12 cellular contexts compared by ENCODE assay signal in the genomic region with DNA sequence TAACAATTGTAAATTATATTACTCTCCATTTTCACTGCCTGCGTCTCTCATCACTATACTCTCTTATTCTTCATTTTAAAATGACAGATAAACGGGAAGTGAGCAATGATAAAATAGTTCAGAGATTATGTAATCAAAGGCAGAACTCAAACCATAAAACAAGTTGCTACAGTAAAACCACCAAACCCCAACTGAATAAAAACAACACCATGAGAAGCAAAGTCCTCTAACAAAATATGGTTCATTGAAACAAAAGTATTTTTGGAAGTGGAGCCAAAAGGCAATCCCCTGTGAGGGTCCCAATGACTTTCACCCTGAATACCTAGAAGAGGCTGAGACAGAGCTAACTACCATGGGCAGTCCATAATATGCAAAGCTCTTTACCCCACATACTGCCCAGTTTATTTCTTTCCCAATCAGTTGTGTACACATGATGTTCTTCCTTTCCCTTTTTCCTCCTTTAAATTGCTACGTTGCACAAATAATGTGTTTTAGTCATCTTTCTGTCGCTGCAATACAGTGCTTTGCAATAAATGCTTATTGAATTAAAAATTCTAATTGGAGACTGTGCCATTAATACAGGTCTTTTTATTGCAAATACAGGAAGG.
DNase-seq lines count a peak whose midpoint lies in the region; ATAC-seq and TF ChIP-seq lines count a peak whose summit lies in the region.
"Had no signal": no experiment of that assay in that cellular context is flagged by ENCODE, and none has a peak within 500 bp of the region (broad histone marks: within the 10 kb centered on the region; RNA-seq: fewer than 3 reads in every experiment).

No MANE protein-coding gene starts in this region.

- peaks cover 37% of the 10 kb centered on the region for H3K4me1 Mint-ChIP-seq in CD14-positive monocyte
- peaks cover 21% of the 10 kb centered on the region for H3K4me1 Mint-ChIP-seq in activated naive CD8-positive, alpha-beta T cell treated with anti-CD3 and anti-CD28 coated beads for 36 hours
- H3K4me1 Mint-ChIP-seq in activated T-helper 2 cell treated with anti-CD3 and anti-CD28 coated beads, Interferon-gamma antibody, Interleukin-2, Interleukin-4, amounts not matched to agents 10 μg/mL and 5 μg/mL and 100 μg/mL, durations not matched to agents 14 hours and 24 hours and 36 hours (ENCODE audit: low read depth) = peaks cover 16% of the 10 kb centered on the region

- in situ Hi-C loops in IMR-90 (cut with MboI; ENCODE audit: low sequenced_read_pairs) = no loop called here

- ATAC-seq in IMR-90 (ENCODE audit: low read depth) (no peak), lower lobe of right lung (peak; percentile 80)

- H3K4ac ChIP-seq in IMR-90 (ENCODE audit: low read depth, low read length) = no peak overlapping the region

- TF ChIP-seq CTCF in CD14-positive monocyte (IDR thresholded peaks at IDR 0.05) (no peak), IMR-90 (conservative IDR thresholded peaks at IDR 0.05; ENCODE audit: low read depth, low read length) (no peak), lower lobe of right lung (IDR thresholded peaks at IDR 0.05) (no peak)

- no peaks in the 10 kb centered on the region for H3K9me1 ChIP-seq in IMR-90 (ENCODE audit: insufficient read depth, low read length)

- BruUV-seq in IMR-90 (replicated peaks; lab: Mats Ljungman, UMichigan) = no TSS peak

- no peak overlapping the region for H3K4me2 ChIP-seq in IMR-90 (ENCODE audit: low read depth, low read length)

- no CpG with 5 or more reads among the region's 4 CpGs for WGBS in IMR-90 (ENCODE audit: extremely low coverage in 2 of 2, insufficient read length in 1 of 2), 2 experiments

- H3K27me3 ChIP-seq in IMR-90 (ENCODE audit: control insufficient read depth, insufficient read depth, low read length) (no peaks in the 10 kb centered on the region), lower lobe of right lung (ENCODE audit: low read depth) (no peaks in the 10 kb centered on the region)
- H3K27me3 ChIP-seq: testis had no signal

- H3K9me3 ChIP-seq in IMR-90 (ENCODE audit: control insufficient read depth, insufficient read depth, low read length) = no peaks in the 10 kb centered on the region
- no peaks in the 10 kb centered on the region for H3K9me3 ChIP-seq in lower lobe of right lung
- H3K9me3 ChIP-seq: testis had no signal

- peaks cover 0 to 5% of the 10 kb centered on the region in 2 donors for H3K36me3 Mint-ChIP-seq in CD14-positive monocyte
- no peaks in the 10 kb centered on the region for H3K36me3 Mint-ChIP-seq in activated naive CD8-positive, alpha-beta T cell treated with anti-CD3 and anti-CD28 coated beads for 36 hours
- peaks cover 8% of the 10 kb centered on the region for H3K36me3 Mint-ChIP-seq in activated T-helper 2 cell treated with anti-CD3 and anti-CD28 coated beads, Interferon-gamma antibody, Interleukin-2, Interleukin-4, amounts not matched to agents 10 μg/mL and 5 μg/mL and 100 μg/mL, durations not matched to agents 14 hours and 24 hours and 36 hours (ENCODE audit: low read depth)

- H3K18ac ChIP-seq in IMR-90 (ENCODE audit: low read depth, low read length) = no peak overlapping the region

- no peaks in the 10 kb centered on the region for H3K4me1 ChIP-seq in IMR-90 (ENCODE audit: control insufficient read depth, insufficient read depth, low read length)
- H3K4me1 ChIP-seq in lower lobe of right lung = no peaks in the 10 kb centered on the region
- H3K4me1 ChIP-seq: testis had no signal

- H4K91ac ChIP-seq in IMR-90 (ENCODE audit: insufficient read depth, low read depth, low read length) = no peak overlapping the region

- H3K56ac ChIP-seq in IMR-90 (ENCODE audit: extremely low read depth, insufficient read depth, low read length) = no peak overlapping the region

- no peak overlapping the region for H2BK120ac ChIP-seq in IMR-90 (ENCODE audit: low read depth, low read length)

- peaks cover 0 to 4% (median 2%) of the 10 kb centered on the region in 7 donors for H3K9me3 Mint-ChIP-seq in CD14-positive monocyte
- H3K9me3 Mint-ChIP-seq in activated naive CD8-positive, alpha-beta T cell treated with anti-CD3 and anti-CD28 coated beads for 36 hours = peaks cover 6% of the 10 kb centered on the region
- H3K9me3 Mint-ChIP-seq in activated T-helper 2 cell treated with anti-CD3 and anti-CD28 coated beads, Interferon-gamma antibody, Interleukin-2, Interleukin-4, amounts not matched to agents 10 μg/mL and 5 μg/mL and 100 μg/mL, durations not matched to agents 14 hours and 24 hours and 36 hours = peaks cover 4% of the 10 kb centered on the region

- no peak overlapping the region for H3K27ac ChIP-seq in IMR-90 (ENCODE audit: insufficient read depth, low read length)
- peak overlapping the region; percentile 59 for H3K27ac ChIP-seq in lower lobe of right lung
- H3K27ac ChIP-seq: testis, VCaP had no signal

- intact Hi-C loops in CD14-positive monocyte (cut with micrococcal nuclease) (loop anchor here (5.0 to 10.0 kb wide), 3 partner anchors 59 to 178 kb away; a partner anchor contains a TSS), IMR-90 (cut with micrococcal nuclease) (no loop called here), lower lobe of right lung (cut with DNase I) (no loop called here)
- intact Hi-C loops in activated T-helper 2 cell treated with anti-CD3 and anti-CD28 coated beads, Interferon-gamma antibody, Interleukin-2, Interleukin-4, amounts not matched to agents 10 μg/mL and 5 μg/mL and 100 μg/mL, durations not matched to agents 14 hours and 24 hours and 36 hours (cut with micrococcal nuclease) = no loop called here

- H3K36me3 ChIP-seq in IMR-90 (ENCODE audit: control insufficient read depth, insufficient read depth, low read length) = no peaks in the 10 kb centered on the region
- H3K36me3 ChIP-seq in lower lobe of right lung = no peaks in the 10 kb centered on the region

- no peak overlapping the region for H3K14ac ChIP-seq in IMR-90 (replicated peaks; ENCODE audit: low read depth, low read length)

- H2AK9ac ChIP-seq in IMR-90 (replicated peaks; ENCODE audit: low read depth, low read length, poor library complexity) = no peak overlapping the region

- no peak overlapping the region for H3K9ac ChIP-seq in IMR-90 (ENCODE audit: low read depth, low read length)

- no peak overlapping the region for H2BK5ac ChIP-seq in IMR-90 (ENCODE audit: low read depth, low read length, poor library complexity, severe bottlenecking)

- no peak overlapping the region for H4K8ac ChIP-seq in IMR-90 (ENCODE audit: low read depth in 2 of 2, low read length in 2 of 2)

- no peaks in the 10 kb centered on the region for H3K27me3 Mint-ChIP-seq in CD14-positive monocyte (ENCODE audit: low read depth in 3 of 3)
- no peaks in the 10 kb centered on the region for H3K27me3 Mint-ChIP-seq in activated naive CD8-positive, alpha-beta T cell treated with anti-CD3 and anti-CD28 coated beads for 36 hours
- H3K27me3 Mint-ChIP-seq in activated T-helper 2 cell treated with anti-CD3 and anti-CD28 coated beads, Interferon-gamma antibody, Interleukin-2, Interleukin-4, amounts not matched to agents 10 μg/mL and 5 μg/mL and 100 μg/mL, durations not matched to agents 14 hours and 24 hours and 36 hours (ENCODE audit: low read depth) = peaks cover 4% of the 10 kb centered on the region

- peak overlapping the region in 1 of 2 donors; percentile 53 for H3K4me3 Mint-ChIP-seq in CD14-positive monocyte
- H3K4me3 Mint-ChIP-seq in activated naive CD8-positive, alpha-beta T cell treated with anti-CD3 and anti-CD28 coated beads for 36 hours = no peak overlapping the region
- H3K4me3 Mint-ChIP-seq in activated T-helper 2 cell treated with anti-CD3 and anti-CD28 coated beads, Interferon-gamma antibody, Interleukin-2, Interleukin-4, amounts not matched to agents 10 μg/mL and 5 μg/mL and 100 μg/mL, durations not matched to agents 14 hours and 24 hours and 36 hours (ENCODE audit: low read depth) = no peak overlapping the region

- POLR2A ChIA-PET in IMR-90 (lab: Charles Lee; ENCODE audit: unreplicated experiment) = no interaction called here

- H2AFZ ChIP-seq in IMR-90 (replicated peaks; ENCODE audit: low read length, poor library complexity) = no peak overlapping the region

- no peak overlapping the region for H2AK5ac ChIP-seq in IMR-90 (ENCODE audit: low read depth, low read length)

- H3K4me3 ChIP-seq in IMR-90 (ENCODE audit: insufficient read depth, low read depth, low read length) = no peak overlapping the region
- no peak overlapping the region for H3K4me3 ChIP-seq in lower lobe of right lung
- H3K4me3 ChIP-seq: testis had no signal

- no peaks in the 10 kb centered on the region for H3K79me1 ChIP-seq in IMR-90 (ENCODE audit: low read depth in 1 of 2, low read length in 2 of 2)

- H2BK15ac ChIP-seq in IMR-90 (ENCODE audit: low read depth, low read length) = no peak overlapping the region

- CTCF ChIA-PET in IMR-90 (lab: Yijun Ruan, JAX) = interaction anchor here (0.5 kb wide), 1 partner anchor 13 kb away, joined by 5 read pairs; no protein-coding TSS in a partner anchor

- TF ChIP-seq RAD21 in IMR-90 (IDR thresholded peaks at IDR 0.05; ENCODE audit: low read length) = no peak

- no peak overlapping the region for H2BK20ac ChIP-seq in IMR-90 (ENCODE audit: low read depth, low read length)

- dilution Hi-C loops in IMR-90 (cut with HindIII; ENCODE audit: low sequenced_read_pairs, unreplicated experiment) = no loop called here

- DNase-seq in CD14-positive monocyte (ENCODE audit: low spot score) = no peak
- peak; percentile 29 for DNase-seq in IMR-90
- DNase-seq in activated naive CD8-positive, alpha-beta T cell treated with anti-CD3 and anti-CD28 coated beads for 36 hours = no peak
- DNase-seq in lower lobe of right lung = no peak
- no peak for DNase-seq in activated T-helper 2 cell treated with anti-CD3 and anti-CD28 coated beads, Interferon-gamma antibody, Interleukin-2, Interleukin-4, amounts not matched to agents 10 μg/mL and 5 μg/mL and 100 μg/mL, durations not matched to agents 14 hours and 24 hours and 36 hours (ENCODE audit: low spot score)
- DNase-seq in 8988T = no peak
- no peak for DNase-seq in GM19238 (ENCODE audit: insufficient read length, low spot score)
- no peak for DNase-seq in GDM1 (lab: John Stamatoyannopoulos, UW)
- DNase-seq: aorta, NCI-H748 treated with DMSO at 0.1 percent for 48 hours, testis had no signal

- no peak for TF ChIP-seq POLR2A in IMR-90 (IDR thresholded peaks at IDR 0.05; ENCODE audit: low read depth, low read length)

- no peak overlapping the region for H3K23ac ChIP-seq in IMR-90 (ENCODE audit: low read depth, low read length)

- H4K5ac ChIP-seq in IMR-90 (ENCODE audit: low read depth, low read length) = no peak overlapping the region

- peak overlapping the region; percentile 91 to 98 (median 95) for H3K27ac Mint-ChIP-seq in CD14-positive monocyte
- peak overlapping the region; percentile 34 for H3K27ac Mint-ChIP-seq in activated naive CD8-positive, alpha-beta T cell treated with anti-CD3 and anti-CD28 coated beads for 36 hours
- H3K27ac Mint-ChIP-seq in activated T-helper 2 cell treated with anti-CD3 and anti-CD28 coated beads, Interferon-gamma antibody, Interleukin-2, Interleukin-4, amounts not matched to agents 10 μg/mL and 5 μg/mL and 100 μg/mL, durations not matched to agents 14 hours and 24 hours and 36 hours = no peak overlapping the region

- H4K20me1 ChIP-seq in IMR-90 (ENCODE audit: insufficient read depth, low read length) = no peaks in the 10 kb centered on the region

TF ChIP-seq in IMR-90, 13 proteins besides CTCF, POLR2A, EP300 and RAD21 (continues in another document):
- TF ChIP-seq CEBPB (IDR thresholded peaks at IDR 0.05; ENCODE audit: low read depth, low read length) (peak; percentile 14; the same call in 1 of the 2 replicates), SMC3 (IDR thresholded peaks at IDR 0.05; ENCODE audit: low read depth, low read length) (no peak)

Comparison
In these comparisons a context has a peak if more than half of its experiments do, and no peak if none do; other contexts are left out.
1. intact Hi-C loops: an anchor here in CD14-positive monocyte (5.0 to 10.0 kb wide); none called in IMR-90, lower lobe of right lung and activated T-helper 2 cell treated with anti-CD3 and anti-CD28 coated beads, Interferon-gamma antibody, Interleukin-2, Interleukin-4, amounts not matched to agents 10 μg/mL and 5 μg/mL and 100 μg/mL, durations not matched to agents 14 hours and 24 hours and 36 hours.